In the genomic region with DNA sequence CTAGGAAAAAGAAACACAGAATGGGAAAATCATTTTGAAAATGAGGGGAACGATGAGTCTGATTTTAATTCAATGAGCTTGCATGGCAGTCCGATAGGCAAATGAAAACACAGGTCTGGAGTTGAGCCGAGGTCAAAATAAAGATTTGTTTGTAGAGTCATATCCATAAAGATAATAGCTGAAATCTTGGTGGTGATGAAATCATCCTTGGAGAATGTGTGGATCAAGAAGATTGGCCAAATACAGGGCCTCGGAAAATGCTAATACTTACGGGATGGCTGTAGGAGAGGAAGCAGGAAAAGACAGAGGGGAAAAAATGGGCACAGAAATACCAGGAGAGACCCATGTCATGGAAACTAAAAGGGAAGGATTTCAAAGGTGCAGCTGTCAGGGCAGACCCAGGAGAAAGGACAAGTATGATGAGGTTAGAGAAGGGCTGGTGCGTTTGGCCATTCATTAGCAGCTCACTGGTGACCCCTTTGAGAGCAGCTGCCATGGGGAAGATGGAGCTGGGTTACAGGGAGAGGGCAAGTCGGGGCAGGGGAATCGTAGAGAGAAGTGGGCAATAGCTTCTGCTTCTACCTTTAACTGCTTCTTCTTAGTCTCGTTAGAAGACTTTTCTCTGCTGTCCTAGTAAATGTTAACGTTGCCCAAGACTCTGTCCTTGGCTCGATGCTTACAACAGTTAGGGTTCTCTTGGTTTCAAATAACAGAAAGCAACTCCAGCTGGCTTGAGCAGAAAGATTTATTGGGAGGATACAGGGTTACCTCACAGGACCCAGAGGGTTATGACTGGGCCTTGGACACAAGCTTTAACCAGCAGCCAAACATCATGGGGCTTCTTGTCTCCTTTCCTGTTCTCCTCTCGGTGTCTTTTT, we compare ENCODE assay signal across 17 cellular contexts.
DNase-seq lines count a peak whose midpoint lies in the region; ATAC-seq and TF ChIP-seq lines count a peak whose summit lies in the region.
"Had no signal": no experiment of that assay in that cellular context is flagged by ENCODE, and none has a peak within 500 bp of the region (broad histone marks: within the 10 kb centered on the region; RNA-seq: fewer than 3 reads in every experiment).

No MANE protein-coding gene starts in this region.

- no peak overlapping the region for H3K14ac ChIP-seq in trophoblast cell (ENCODE audit: low read length)

- CTCF ChIA-PET in A673 (lab: Charles Lee): no interaction called here

- H4K12ac ChIP-seq in trophoblast cell (ENCODE audit: low read depth, low read length): no peak overlapping the region

- H3K36me3 ChIP-seq in WERI-Rb-1: no peaks in the 10 kb centered on the region
- no peaks in the 10 kb centered on the region for H3K36me3 ChIP-seq in mucosa of descending colon (ENCODE audit: low read depth)
- H3K36me3 ChIP-seq in urinary bladder (ENCODE audit: insufficient read depth): no peaks in the 10 kb centered on the region
- no peaks in the 10 kb centered on the region for H3K36me3 ChIP-seq in A673 (ENCODE audit: insufficient read depth, low read length, poor library complexity, severe bottlenecking)
- H3K36me3 ChIP-seq in trophoblast cell (ENCODE audit: control insufficient read depth in 1 of 2, insufficient read depth in 2 of 2, low read length in 2 of 2): no peaks in the 10 kb centered on the region
- H3K36me3 ChIP-seq in colonic mucosa: no peaks in the 10 kb centered on the region
- H3K36me3 ChIP-seq: pancreas had no signal

- H2AK5ac ChIP-seq in trophoblast cell (ENCODE audit: low read length): no peak overlapping the region

- TF ChIP-seq CTCF in WERI-Rb-1 (IDR thresholded peaks at IDR 0.05; ENCODE audit: low read depth, low read length): no peak
- no peak for TF ChIP-seq CTCF in mucosa of descending colon (IDR thresholded peaks at IDR 0.05)
- no peak for TF ChIP-seq CTCF in A673 (conservative IDR thresholded peaks at IDR 0.05; ENCODE audit: low read depth, low read length)
- no peak for TF ChIP-seq CTCF in colonic mucosa (IDR thresholded peaks at IDR 0.05)

- no peak overlapping the region for H3K4me2 ChIP-seq in trophoblast cell (ENCODE audit: low read length)

- H3K4me1 ChIP-seq in mucosa of descending colon (ENCODE audit: low read depth) (no peaks in the 10 kb centered on the region), urinary bladder (ENCODE audit: insufficient read depth) (no peaks in the 10 kb centered on the region), A673 (ENCODE audit: insufficient read depth, low read length, poor library complexity, severe bottlenecking) (no peaks in the 10 kb centered on the region), trophoblast cell (ENCODE audit: control insufficient read depth in 1 of 2, insufficient read depth in 2 of 2, low read length in 2 of 2) (no peaks in the 10 kb centered on the region), colonic mucosa (no peaks in the 10 kb centered on the region)
- H3K4me1 ChIP-seq: pancreas had no signal

- H3K9ac ChIP-seq in trophoblast cell (ENCODE audit: low read length): no peak overlapping the region
- H3K9ac ChIP-seq in colonic mucosa (ENCODE audit: low read depth in 2 of 2, low read length in 2 of 2): no peak overlapping the region

- H3K27me3 ChIP-seq in WERI-Rb-1 (ENCODE audit: insufficient read depth, low read depth, severe bottlenecking) (no peaks in the 10 kb centered on the region), A673 (replicated peaks; ENCODE audit: insufficient read depth, low read depth, low read length, poor library complexity) (no peaks in the 10 kb centered on the region), trophoblast cell (ENCODE audit: insufficient read depth, low read length) (no peaks in the 10 kb centered on the region), colonic mucosa (no peaks in the 10 kb centered on the region)
- H3K27me3 ChIP-seq: pancreas had no signal

- no peak overlapping the region for H3K23ac ChIP-seq in trophoblast cell (ENCODE audit: low read length)

- peak; percentile 11 for DNase-seq in WERI-Rb-1
- peak; percentile 15 for DNase-seq in fibroblast of peridontal ligament (ENCODE audit: extremely low read depth)
- DNase-seq in mucosa of descending colon: peak in 1 of 3 donors; percentile 24
- no peak for DNase-seq in A673 (ENCODE audit: low spot score)
- DNase-seq in trophoblast cell: no peak
- DNase-seq in colonic mucosa: no peak
- DNase-seq: activated CD4-positive, CD25-positive, alpha-beta regulatory T cell treated with anti-CD3 and anti-CD28 coated beads, Interleukin-2, amount 50 U/mL, for 72 hours; activated CD8-positive, alpha-beta memory T cell treated with anti-CD3 and anti-CD28 coated beads, Interleukin-2, amount 50 U/mL, for 4 hours; NCI-H2107; NCI-H82; pancreas; stimulated activated CD4-positive, alpha-beta T cell treated with anti-CD3 and anti-CD28 coated beads, Interleukin-15, amount 100 ng/mL, for 24 hours had no signal

- peak overlapping the region; percentile 62 for H3K27ac ChIP-seq in WERI-Rb-1
- peak overlapping the region; percentile 62 for H3K27ac ChIP-seq in urinary bladder (ENCODE audit: low read depth)
- no peak overlapping the region for H3K27ac ChIP-seq in A673 (ENCODE audit: low read depth, low read length, poor library complexity, severe bottlenecking)
- H3K27ac ChIP-seq in trophoblast cell (ENCODE audit: low read depth, low read length): no peak overlapping the region
- H3K27ac ChIP-seq in colonic mucosa: no peak overlapping the region
- H3K27ac ChIP-seq: C4-2B, epithelial cell of prostate, pancreas had no signal

- intact Hi-C loops in mucosa of descending colon (cut with DNase I, micrococcal nuclease) (no loop called here), A673 (cut with micrococcal nuclease; ENCODE audit: unreplicated experiment) (no loop called here), colonic mucosa (cut with DNase I) (no loop called here)

- no peak overlapping the region for H4K91ac ChIP-seq in trophoblast cell (ENCODE audit: low read depth, low read length)

- no peak overlapping the region for H3K4me3 ChIP-seq in WERI-Rb-1 (ENCODE audit: low read depth, low read length)
- H3K4me3 ChIP-seq in mucosa of descending colon: no peak overlapping the region
- no peak overlapping the region for H3K4me3 ChIP-seq in urinary bladder (ENCODE audit: low read depth, low read length)
- H3K4me3 ChIP-seq in A673 (ENCODE audit: low read depth, low read length, poor library complexity, severe bottlenecking): no peak overlapping the region
- H3K4me3 ChIP-seq in trophoblast cell (ENCODE audit: low read depth, low read length): no peak overlapping the region
- no peak overlapping the region for H3K4me3 ChIP-seq in colonic mucosa
- H3K4me3 ChIP-seq: GM12878, pancreas had no signal

- no peak overlapping the region for H2BK12ac ChIP-seq in trophoblast cell (ENCODE audit: low read length)

- no peaks in the 10 kb centered on the region for H3K79me1 ChIP-seq in trophoblast cell (ENCODE audit: low read length)

- no peak overlapping the region for H2BK5ac ChIP-seq in trophoblast cell (ENCODE audit: low read depth, low read length, poor library complexity)

- no peak overlapping the region for H2BK120ac ChIP-seq in trophoblast cell (ENCODE audit: insufficient read depth, low read length, poor library complexity)

- 38% methylated on average over 12 of the region's 12 CpGs for WGBS in urinary bladder
- WGBS in trophoblast cell (ENCODE audit: extremely low coverage, insufficient coverage, insufficient read length): no CpG with 5 or more reads among the region's 12 CpGs

- no peaks in the 10 kb centered on the region for H3K9me3 ChIP-seq in WERI-Rb-1 (ENCODE audit: severe bottlenecking)
- no peaks in the 10 kb centered on the region for H3K9me3 ChIP-seq in mucosa of descending colon
- no peaks in the 10 kb centered on the region for H3K9me3 ChIP-seq in A673 (ENCODE audit: low read depth, low read length, poor library complexity, severe bottlenecking)
- H3K9me3 ChIP-seq in trophoblast cell (ENCODE audit: insufficient read depth, low read depth, low read length): no peaks in the 10 kb centered on the region
- H3K9me3 ChIP-seq in colonic mucosa: no peaks in the 10 kb centered on the region
- H3K9me3 ChIP-seq: pancreas had no signal

- no peak overlapping the region for H3K4ac ChIP-seq in trophoblast cell (ENCODE audit: low read depth, low read length)

- H2AFZ ChIP-seq in trophoblast cell (ENCODE audit: insufficient read depth, low read length, poor library complexity): no peak overlapping the region

- H4K8ac ChIP-seq in trophoblast cell (ENCODE audit: low read depth, low read length): no peak overlapping the region

- peaks cover 2% of the 10 kb centered on the region for H3K79me2 ChIP-seq in trophoblast cell (ENCODE audit: control insufficient read depth, insufficient read depth, low read length, poor library complexity)

- POLR2A ChIA-PET in A673 (lab: Charles Lee; ENCODE audit: low non-redundant PET): no interaction called here

- ATAC-seq in mucosa of descending colon (peak; percentile 50), HG02970 (IDR thresholded peaks at IDR 0.05; ENCODE audit: low FRiP score, unreplicated experiment) (no peak)
- ATAC-seq: GM12878 had no signal

- BruUV-seq in A673 (replicated peaks; lab: Mats Ljungman, UMichigan): no TSS peak

- H3K18ac ChIP-seq in trophoblast cell (ENCODE audit: low read length): no peak overlapping the region

Comparison
In these comparisons a context has a peak if more than half of its experiments do, and no peak if none do; other contexts are left out.
1. DNase-seq: peak in WERI-Rb-1 (single experiment) and fibroblast of peridontal ligament (single experiment); none in A673 (single experiment), trophoblast cell (0 of 2) and colonic mucosa (single experiment).
2. H3K27ac ChIP-seq: peak in WERI-Rb-1 (single experiment) and urinary bladder (single experiment); none in A673 (single experiment), trophoblast cell (single experiment) and colonic mucosa (single experiment).